Comparison of ENCODE assay signal across 26 cellular contexts in the genomic region with DNA sequence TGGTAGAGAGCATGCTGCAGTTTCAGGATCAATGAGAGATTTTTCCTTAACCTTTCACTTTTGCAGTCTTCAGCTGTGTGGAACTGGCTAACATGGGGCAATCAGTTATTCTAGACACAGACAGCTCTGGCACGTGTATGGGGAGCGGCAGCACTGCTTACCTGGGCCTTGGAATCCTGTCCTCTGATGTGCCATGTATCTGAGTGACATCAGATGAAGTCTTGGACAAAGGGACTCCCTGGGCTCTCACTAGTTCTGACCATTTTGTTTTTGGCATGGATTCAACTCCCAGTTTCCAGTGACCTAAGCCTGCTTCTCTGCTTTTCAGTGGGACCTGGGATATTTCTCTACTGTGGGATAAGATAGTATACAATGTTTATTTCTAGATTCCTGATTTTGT.
"Had no signal": no experiment of that assay in that cellular context is flagged by ENCODE, and none has a peak within 500 bp of the region (broad histone marks: within the 10 kb centered on the region; RNA-seq: fewer than 3 reads in every experiment).

No MANE protein-coding gene starts in this region.

- H3K36me3 ChIP-seq: adrenal gland, left lung, ovary, right atrium auricular region, transverse colon had no signal

- H3K27me3 Mint-ChIP-seq: activated CD4-positive, alpha-beta T cell treated with anti-CD3 and anti-CD28 coated beads, Interleukin-2, amount 10 ng/mL, durations not matched to agents 7 days and 5 days; activated naive CD4-positive, alpha-beta T cell treated with anti-CD3 and anti-CD28 coated beads, Interleukin-2, amount 50 U/mL, for 24 hours; naive thymus-derived CD8-positive, alpha-beta T cell; T-cell had no signal

- H3K4me1 ChIP-seq: left lung had no signal

- H3K9me3 Mint-ChIP-seq: activated CD4-positive, alpha-beta T cell treated with anti-CD3 and anti-CD28 coated beads, Interleukin-2, amount 10 ng/mL, durations not matched to agents 7 days and 5 days; activated naive CD4-positive, alpha-beta T cell treated with anti-CD3 and anti-CD28 coated beads, Interleukin-2, amount 50 U/mL, for 24 hours; naive thymus-derived CD8-positive, alpha-beta T cell; stimulated activated effector memory CD8-positive, alpha-beta T cell treated with anti-CD3 and anti-CD28 coated beads, Interleukin-12 subunit alpha, Interleukin-12 subunit beta, amount 100 ng/mL, for 72 hours; T-cell had no signal

- H3K27ac ChIP-seq: coronary artery, heart right ventricle, left lung, ovary, psoas muscle, right atrium auricular region, stomach, transverse colon, WERI-Rb-1 had no signal

- H3K9me3 ChIP-seq: adrenal gland, heart right ventricle, left lung, ovary, psoas muscle, right atrium auricular region, stomach, transverse colon had no signal

- H3K4me3 ChIP-seq: adrenal gland, coronary artery, heart right ventricle, left lung, lung, ovary, psoas muscle, right atrium auricular region, stomach, transverse colon had no signal

- H3K4me3 Mint-ChIP-seq: activated CD4-positive, alpha-beta T cell treated with anti-CD3 and anti-CD28 coated beads, Interleukin-2, amount 10 ng/mL, durations not matched to agents 7 days and 5 days; activated naive CD4-positive, alpha-beta T cell treated with anti-CD3 and anti-CD28 coated beads, Interleukin-2, amount 50 U/mL, for 24 hours; naive thymus-derived CD8-positive, alpha-beta T cell; stimulated activated effector memory CD8-positive, alpha-beta T cell treated with anti-CD3 and anti-CD28 coated beads, Interleukin-12 subunit alpha, Interleukin-12 subunit beta, amount 100 ng/mL, for 72 hours; T-cell had no signal

- H3K27ac Mint-ChIP-seq: activated CD4-positive, alpha-beta T cell treated with anti-CD3 and anti-CD28 coated beads, Interleukin-2, amount 10 ng/mL, durations not matched to agents 7 days and 5 days; activated naive CD4-positive, alpha-beta T cell treated with anti-CD3 and anti-CD28 coated beads, Interleukin-2, amount 50 U/mL, for 24 hours; stimulated activated effector memory CD8-positive, alpha-beta T cell treated with anti-CD3 and anti-CD28 coated beads, Interleukin-12 subunit alpha, Interleukin-12 subunit beta, amount 100 ng/mL, for 72 hours had no signal

- H3K27me3 ChIP-seq: adrenal gland, heart right ventricle, left lung, ovary, right atrium auricular region, stomach, transverse colon had no signal

- FAIRE-seq: astrocyte, bronchial epithelial cell, endometrium, TTC549 had no signal

- DNase-seq: activated CD4-positive, alpha-beta T cell treated with anti-CD3 and anti-CD28 coated beads, Interleukin-2, amount 10 ng/mL, durations not matched to agents 7 days and 5 days; activated CD4-positive, CD25-positive, alpha-beta regulatory T cell treated with anti-CD3 and anti-CD28 coated beads, Interleukin-2, amount 50 U/mL, for 72 hours; activated gamma-delta T cell treated with Interleukin-2 at 50 U/mL for 16 hours; activated T-cell treated with anti-CD3 and anti-CD28 coated beads, Interleukin-2, amount 50 U/mL, for 1 hour; cerebellar nuclear complex; foreskin fibroblast; heart right ventricle; left lung; naive thymus-derived CD8-positive, alpha-beta T cell; ovary; psoas muscle; stimulated activated CD4-positive, alpha-beta T cell treated with anti-CD3 and anti-CD28 coated beads, Interleukin-12 subunit alpha, Interleukin-12 subunit beta, amount 100 ng/mL, for 4 hours; stomach; T-cell; transverse colon; WERI-Rb-1 had no signal
